Comparison of ENCODE assay signal across 19 cellular contexts in the genomic region with DNA sequence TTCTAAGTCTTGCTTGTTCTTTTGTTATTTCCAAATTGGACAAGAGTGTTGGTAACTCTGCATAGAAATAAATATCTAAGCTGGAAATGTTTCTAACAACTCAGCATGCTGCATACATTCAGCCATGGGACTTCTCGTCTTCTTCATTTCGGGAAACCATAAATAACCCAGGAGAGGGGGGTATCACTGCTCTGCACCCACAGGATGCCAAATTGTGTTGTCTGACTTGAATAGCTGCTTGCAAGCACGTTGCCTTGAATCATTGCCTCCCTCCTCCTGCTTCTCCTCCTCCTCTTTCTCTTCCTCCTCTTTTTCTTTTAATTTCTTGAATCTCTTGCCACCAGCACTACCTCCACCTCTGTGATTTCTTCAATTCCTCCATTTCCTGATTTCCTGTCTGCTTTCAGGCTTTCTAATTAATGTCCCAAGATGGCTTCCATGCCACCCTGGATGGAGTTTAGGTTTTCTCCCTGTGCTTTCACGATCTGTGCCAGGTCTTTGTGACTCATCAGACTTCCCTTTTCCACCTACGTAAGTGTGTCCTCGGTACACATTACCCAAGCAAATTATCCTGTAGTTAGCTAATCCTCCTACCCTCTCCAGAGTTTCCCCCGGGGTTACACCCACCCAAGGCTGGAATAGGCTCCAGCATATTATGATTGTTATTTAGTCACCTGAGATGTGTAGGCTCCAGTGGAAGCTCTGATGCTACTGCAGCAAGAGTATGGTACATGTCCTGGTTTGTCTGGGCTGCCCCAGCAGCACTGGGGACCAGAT.
A peak's percentile ranks its signal among the peaks of the same experiment; 100 is the strongest.
DNase-seq lines count a peak whose midpoint lies in the region; TF ChIP-seq lines count a peak whose summit lies in the region.
"Had no signal": no experiment of that assay in that cellular context is flagged by ENCODE, and none has a peak within 500 bp of the region (broad histone marks: within the 10 kb centered on the region; RNA-seq: fewer than 3 reads in every experiment).

No MANE protein-coding gene starts in this region.

- DNase-seq in DMS53 (lab: John Stamatoyannopoulos, UW), result peak; percentile 7
- DNase-seq in DMS53 treated with DMSO at 0.1 percent for 48 hours (lab: John Stamatoyannopoulos, UW; ENCODE audit: unreplicated experiment), result no peak
- peak; percentile 50 for DNase-seq in astrocyte of the hippocampus (ENCODE audit: low read depth, low spot score)
- DNase-seq in head of caudate nucleus, result peak in 33 of 42 donors; percentile 1 to 85 (median 43)
- peak; percentile 15 for DNase-seq in skeletal muscle cell (ENCODE audit: low read depth)
- DNase-seq in progenitor cell of endocrine pancreas (ENCODE audit: low spot score, unreplicated experiment), result no peak
- no peak for DNase-seq in NCI-H510A treated with DMSO at 0.1 percent for 48 hours (lab: John Stamatoyannopoulos, UW)
- DNase-seq in suprapubic skin (ENCODE audit: low spot score in 2 of 2), result no peak
- DNase-seq: activated CD4-positive, alpha-beta T cell treated with anti-CD3 and anti-CD28 coated beads, Interleukin-2, amount 10 ng/mL, durations not matched to agents 7 days and 5 days; Calu3; GDM1; NCI-H1417 treated with DMSO at 0.1 percent for 48 hours; NCI-H524 treated with DMSO at 0.1 percent for 48 hours; T-helper 17 cell; uterus had no signal

- no peaks in the 10 kb centered on the region for H3K27me3 ChIP-seq in suprapubic skin
- H3K27me3 ChIP-seq: BLaER1 treated with 17β-estradiol and CSF1 and Interleukin-3, amounts not matched to agents 10 nM and 100 nM; right atrium auricular region; SJSA1; uterus had no signal

- TF ChIP-seq CTCF in progenitor cell of endocrine pancreas (IDR thresholded peaks at IDR 0.05; ENCODE audit: unreplicated experiment), result no peak
- TF ChIP-seq CTCF in suprapubic skin (IDR thresholded peaks at IDR 0.05), result no peak

- 57% methylated on average over 7 of the region's 7 CpGs for WGBS in suprapubic skin

- no peak overlapping the region for H3K27ac ChIP-seq in suprapubic skin
- H3K27ac ChIP-seq: BLaER1 treated with 17β-estradiol and CSF1 and Interleukin-3, amounts not matched to agents 10 nM and 100 nM; right atrium auricular region; SJSA1; uterus; VCaP had no signal

- TF ChIP-seq POLR2A in suprapubic skin (IDR thresholded peaks at IDR 0.05), result no peak

- intact Hi-C loops in head of caudate nucleus (cut with DNase I), result no loop called here

- TF ChIP-seq EP300 in suprapubic skin (IDR thresholded peaks at IDR 0.05), result no peak

- no peak overlapping the region for H3K27ac Mint-ChIP-seq in progenitor cell of endocrine pancreas
- H3K27ac Mint-ChIP-seq: activated CD4-positive, alpha-beta T cell treated with anti-CD3 and anti-CD28 coated beads, Interleukin-2, amount 10 ng/mL, durations not matched to agents 7 days and 5 days; T-helper 17 cell had no signal

- no peaks in the 10 kb centered on the region for H3K4me1 ChIP-seq in suprapubic skin
- H3K4me1 ChIP-seq: right atrium auricular region, SJSA1, uterus had no signal

- H3K36me3 Mint-ChIP-seq in progenitor cell of endocrine pancreas (ENCODE audit: insufficient read depth), result no peaks in the 10 kb centered on the region

- no peak overlapping the region for H3K4me3 Mint-ChIP-seq in progenitor cell of endocrine pancreas (ENCODE audit: low read depth)
- H3K4me3 Mint-ChIP-seq: activated CD4-positive, alpha-beta T cell treated with anti-CD3 and anti-CD28 coated beads, Interleukin-2, amount 10 ng/mL, durations not matched to agents 7 days and 5 days; T-helper 17 cell had no signal

- no peaks in the 10 kb centered on the region for H3K4me1 Mint-ChIP-seq in progenitor cell of endocrine pancreas (ENCODE audit: low read depth)
- H3K4me1 Mint-ChIP-seq: activated CD4-positive, alpha-beta T cell treated with anti-CD3 and anti-CD28 coated beads, Interleukin-2, amount 10 ng/mL, durations not matched to agents 7 days and 5 days; T-helper 17 cell had no signal

- H3K36me3 ChIP-seq in suprapubic skin, result no peaks in the 10 kb centered on the region
- H3K36me3 ChIP-seq: BLaER1 treated with 17β-estradiol and CSF1 and Interleukin-3, amounts not matched to agents 10 nM and 100 nM; right atrium auricular region; SJSA1; uterus had no signal

- H3K9me3 ChIP-seq in suprapubic skin, result no peaks in the 10 kb centered on the region
- H3K9me3 ChIP-seq: BLaER1 treated with 17β-estradiol and CSF1 and Interleukin-3, amounts not matched to agents 10 nM and 100 nM; right atrium auricular region; SJSA1; uterus had no signal

- no peaks in the 10 kb centered on the region for H3K27me3 Mint-ChIP-seq in progenitor cell of endocrine pancreas
- H3K27me3 Mint-ChIP-seq: activated CD4-positive, alpha-beta T cell treated with anti-CD3 and anti-CD28 coated beads, Interleukin-2, amount 10 ng/mL, durations not matched to agents 7 days and 5 days; T-helper 17 cell had no signal

- no peak overlapping the region for H3K4me3 ChIP-seq in skeletal muscle cell (ENCODE audit: low read depth, low read length)
- H3K4me3 ChIP-seq in suprapubic skin, result no peak overlapping the region
- H3K4me3 ChIP-seq: BLaER1 treated with 17β-estradiol and CSF1 and Interleukin-3, amounts not matched to agents 10 nM and 100 nM; right atrium auricular region; SJSA1; uterus had no signal

- no peaks in the 10 kb centered on the region for H3K9me3 Mint-ChIP-seq in progenitor cell of endocrine pancreas (ENCODE audit: low read depth)

Comparison
In these comparisons a context has a peak if more than half of its experiments do, and no peak if none do; other contexts are left out.
1. DNase-seq: peak in DMS53 (single experiment), astrocyte of the hippocampus (single experiment), head of caudate nucleus (33 of 42) and skeletal muscle cell (single experiment); none in DMS53 treated with DMSO at 0.1 percent for 48 hours (single experiment), progenitor cell of endocrine pancreas (single experiment), NCI-H510A treated with DMSO at 0.1 percent for 48 hours (single experiment) and suprapubic skin (0 of 2).